ENCODE assay signal across 19 cellular contexts in the genomic region with DNA sequence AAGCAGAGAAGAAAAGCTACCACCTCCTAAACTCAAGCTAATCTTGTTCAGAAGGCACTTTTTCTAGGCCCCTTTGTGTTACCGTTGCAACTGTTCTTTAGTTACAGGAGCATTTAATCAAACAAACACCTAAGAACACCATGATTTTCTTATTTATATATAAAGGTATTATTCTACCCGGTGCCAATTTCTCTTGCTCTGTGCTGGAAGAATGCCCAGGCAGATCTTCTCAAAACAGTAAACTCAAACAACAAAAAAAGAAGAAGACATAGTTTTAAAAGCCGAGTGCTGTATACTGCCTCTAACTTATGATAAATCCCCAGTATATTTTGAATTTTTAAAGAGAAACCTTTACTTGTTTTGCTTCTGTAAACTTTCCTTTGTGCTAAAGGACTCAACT.
"Had no signal": no experiment of that assay in that cellular context is flagged by ENCODE, and none has a peak within 500 bp of the region (broad histone marks: within the 10 kb centered on the region; RNA-seq: fewer than 3 reads in every experiment).

No MANE protein-coding gene starts in this region.

- H3K9me3 ChIP-seq: gastrocnemius medialis, lower lobe of right lung, psoas muscle, sigmoid colon, stomach, thyroid gland, vagina had no signal

- H3K9me3 Mint-ChIP-seq: naive thymus-derived CD8-positive, alpha-beta T cell; stimulated activated effector memory CD8-positive, alpha-beta T cell treated with anti-CD3 and anti-CD28 coated beads, Interleukin-12 subunit alpha, Interleukin-12 subunit beta, amount 100 ng/mL, for 72 hours had no signal

- H3K27ac ChIP-seq: gastrocnemius medialis, lower lobe of right lung, psoas muscle, stomach, thyroid gland, vagina had no signal

- H3K4me1 ChIP-seq: lower lobe of right lung, psoas muscle had no signal

- H3K27me3 ChIP-seq: gastrocnemius medialis, sigmoid colon, stomach, thyroid gland, vagina had no signal

- DNase-seq: foreskin fibroblast; gastrocnemius medialis; head of caudate nucleus; left ventricle myocardium superior; lower lobe of right lung; naive thymus-derived CD8-positive, alpha-beta T cell; nephron progenitor cell; nucleus accumbens; psoas muscle; right cardiac atrium; sigmoid colon; stimulated activated CD4-positive, alpha-beta T cell treated with anti-CD3 and anti-CD28 coated beads, Interleukin-2, amount 100 ng/mL, for 24 hours; stimulated activated CD4-positive, alpha-beta T cell treated with anti-CD3 and anti-CD28 coated beads, Interleukin-4, amount 100 ng/mL, for 24 hours; stimulated activated naive CD4-positive, alpha-beta T cell treated with Interleukin-2 at 50 U/mL for 16 hours; stomach; thyroid gland; trophoblast cell had no signal

- H3K27ac Mint-ChIP-seq: nephron progenitor cell; stimulated activated effector memory CD8-positive, alpha-beta T cell treated with anti-CD3 and anti-CD28 coated beads, Interleukin-12 subunit alpha, Interleukin-12 subunit beta, amount 100 ng/mL, for 72 hours had no signal

- ATAC-seq: gastrocnemius medialis; left ventricle myocardium superior; lower lobe of right lung; naive thymus-derived CD8-positive, alpha-beta T cell; psoas muscle; right cardiac atrium; stimulated activated effector memory CD8-positive, alpha-beta T cell treated with anti-CD3 and anti-CD28 coated beads, Interleukin-12 subunit alpha, Interleukin-12 subunit beta, amount 100 ng/mL, for 72 hours had no signal

- H3K27me3 Mint-ChIP-seq: naive thymus-derived CD8-positive, alpha-beta T cell had no signal

- H3K36me3 ChIP-seq: gastrocnemius medialis, lower lobe of right lung, sigmoid colon, stomach, thyroid gland, vagina had no signal

- H3K4me3 Mint-ChIP-seq: naive thymus-derived CD8-positive, alpha-beta T cell; nephron progenitor cell; stimulated activated effector memory CD8-positive, alpha-beta T cell treated with anti-CD3 and anti-CD28 coated beads, Interleukin-12 subunit alpha, Interleukin-12 subunit beta, amount 100 ng/mL, for 72 hours had no signal

- H3K4me3 ChIP-seq: gastrocnemius medialis, lower lobe of right lung, psoas muscle, sigmoid colon, stomach, thyroid gland, vagina had no signal
